Comparison of ENCODE assay signal across 2 cellular contexts in genomic region chr4:56654238-56654632, GRCh38.
TF ChIP-seq lines count a peak whose summit lies in the region.

No MANE protein-coding gene starts in this region.

TF ChIP-seq in SK-N-SH treated with all-trans-retinoic acid at 6 μM for 48 hours, 23 proteins besides CTCF, POLR2A, EP300 and RAD21 (continued from another document):
- 0 out of 2 replicates have a peak, but pooled peaks have one; percentile 11 for TF ChIP-seq ISL1 (CRISPR knock-in tag; IDR thresholded peaks at IDR 0.05)
- no peak for TF ChIP-seq ZNF70 (CRISPR knock-in tag; IDR thresholded peaks at IDR 0.05)

TF ChIP-seq in SK-N-SH, 30 proteins besides CTCF, POLR2A, EP300 and RAD21 (continued from another document):
- TF ChIP-seq PBX3 (IDR thresholded peaks at IDR 0.05), result no peak
- TF ChIP-seq MEF2A (IDR thresholded peaks at IDR 0.05; ENCODE audit: borderline replicate concordance, low read depth), result no peak
- no peak for TF ChIP-seq TAF1 (IDR thresholded peaks at IDR 0.05; ENCODE audit: borderline replicate concordance, low read depth, low read length)
- no peak for TF ChIP-seq YY1 (IDR thresholded peaks at IDR 0.05; ENCODE audit: low read depth)
- TF ChIP-seq FOSL2 (IDR thresholded peaks at IDR 0.05; ENCODE audit: borderline replicate concordance, low read depth), result no peak
- TF ChIP-seq USF1 (IDR thresholded peaks at IDR 0.05; ENCODE audit: borderline replicate concordance, low read depth), result no peak
- TF ChIP-seq FOXJ3 (CRISPR knock-in tag; IDR thresholded peaks at IDR 0.05), result no peak
